ENCODE assay signal across 23 cellular contexts in the genomic region with DNA sequence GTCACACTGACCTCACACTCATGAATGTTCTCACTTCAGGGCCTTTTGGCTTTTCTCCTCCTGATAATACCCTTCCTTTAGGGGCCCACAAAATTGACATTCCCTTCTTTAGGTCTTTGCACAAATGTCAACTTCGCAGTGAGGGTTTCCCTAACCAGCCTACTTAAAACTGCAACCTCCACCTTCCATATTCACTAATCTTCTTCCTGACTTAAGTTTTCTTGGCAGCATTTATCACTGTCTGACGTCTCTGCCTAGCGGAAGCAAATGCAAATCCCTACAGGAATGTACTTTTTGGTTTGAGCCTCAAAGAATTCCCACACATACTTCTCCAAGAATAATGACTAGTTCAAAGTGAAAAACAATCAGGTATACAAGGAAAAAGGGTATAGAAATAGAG.
"Had no signal": no experiment of that assay in that cellular context is flagged by ENCODE, and none has a peak within 500 bp of the region (broad histone marks: within the 10 kb centered on the region; RNA-seq: fewer than 3 reads in every experiment).

No MANE protein-coding gene starts in this region.

- H3K27me3 Mint-ChIP-seq: activated CD8-positive, alpha-beta T cell treated with anti-CD3 and anti-CD28 coated beads for 36 hours; activated naive CD8-positive, alpha-beta T cell treated with anti-CD3 and anti-CD28 coated beads for 36 hours; activated T-helper 17 cell treated with anti-CD3 and anti-CD28 coated beads, Interleukin-2, amount 50 U/mL, for 72 hours; dendritic cell treated with granulocyte-macrophage colony-stimulating factor and Interleukin-4, amounts not matched to agents 40 ng/mL and 50 ng/mL, for 4 days; T-cell had no signal

- DNase-seq: activated CD4-positive, alpha-beta T cell treated with anti-CD3 and anti-CD28 coated beads for 48 hours; activated CD4-positive, CD25-positive, alpha-beta regulatory T cell; activated CD8-positive, alpha-beta T cell treated with anti-CD3 and anti-CD28 coated beads for 36 hours; activated naive CD4-positive, alpha-beta T cell; activated naive CD8-positive, alpha-beta T cell treated with anti-CD3 and anti-CD28 coated beads for 36 hours; activated T-cell treated with anti-CD3 and anti-CD28 coated beads, Interleukin-2, amount 50 U/mL, for 1 hour; brain microvascular endothelial cell; effector CD8-positive, alpha-beta T cell; foreskin fibroblast; hippocampal formation; lower lobe of right lung; nephron progenitor cell; stimulated activated CD4-positive, alpha-beta T cell treated with anti-CD3 and anti-CD28 coated beads, Interleukin-12 subunit alpha, Interleukin-12 subunit beta, amount 100 ng/mL, for 4 hours; stimulated activated CD4-positive, alpha-beta T cell treated with anti-CD3 and anti-CD28 coated beads, Interleukin-1b, Interleukin-23, amount 100 ng/mL, for 48 hours; stimulated activated CD8-positive, alpha-beta memory T cell treated with anti-CD3 and anti-CD28 coated beads, Interleukin-4, amount 100 ng/mL, for 48 hours; stimulated activated naive CD4-positive, alpha-beta T cell treated with Interleukin-2 at 50 U/mL for 16 hours; T-cell; tibial artery had no signal

- H3K36me3 ChIP-seq: brain microvascular endothelial cell had no signal

- H3K9me3 ChIP-seq: lower lobe of right lung had no signal

- H3K4me3 ChIP-seq: esophagus muscularis mucosa, lower lobe of right lung, right atrium auricular region, tibial artery had no signal

- H3K27ac Mint-ChIP-seq: activated CD8-positive, alpha-beta T cell treated with anti-CD3 and anti-CD28 coated beads for 36 hours; activated naive CD8-positive, alpha-beta T cell treated with anti-CD3 and anti-CD28 coated beads for 36 hours; activated T-helper 17 cell treated with anti-CD3 and anti-CD28 coated beads, Interleukin-2, amount 50 U/mL, for 72 hours; dendritic cell treated with granulocyte-macrophage colony-stimulating factor and Interleukin-4, amounts not matched to agents 40 ng/mL and 50 ng/mL, for 4 days; mesothelial cell of epicardium; nephron progenitor cell; T-cell had no signal

- H3K27me3 ChIP-seq: brain microvascular endothelial cell, esophagus muscularis mucosa, right atrium auricular region, tibial artery had no signal

- H3K9me3 Mint-ChIP-seq: activated CD8-positive, alpha-beta T cell treated with anti-CD3 and anti-CD28 coated beads for 36 hours; activated naive CD8-positive, alpha-beta T cell treated with anti-CD3 and anti-CD28 coated beads for 36 hours; activated T-helper 17 cell treated with anti-CD3 and anti-CD28 coated beads, Interleukin-2, amount 50 U/mL, for 72 hours; dendritic cell treated with granulocyte-macrophage colony-stimulating factor and Interleukin-4, amounts not matched to agents 40 ng/mL and 50 ng/mL, for 4 days; mesothelial cell of epicardium; nephron progenitor cell; T-cell had no signal

- ATAC-seq: activated CD8-positive, alpha-beta T cell treated with anti-CD3 and anti-CD28 coated beads for 36 hours; activated T-helper 17 cell treated with anti-CD3 and anti-CD28 coated beads, Interleukin-2, amount 50 U/mL, for 72 hours; lower lobe of right lung; T-cell had no signal

- H3K4me1 ChIP-seq: esophagus muscularis mucosa, lower lobe of right lung, right atrium auricular region, tibial artery had no signal

- H3K27ac ChIP-seq: brain microvascular endothelial cell, esophagus muscularis mucosa, lower lobe of right lung, right atrium auricular region, tibial artery had no signal

- H3K4me1 Mint-ChIP-seq: activated naive CD8-positive, alpha-beta T cell treated with anti-CD3 and anti-CD28 coated beads for 36 hours; activated T-helper 17 cell treated with anti-CD3 and anti-CD28 coated beads, Interleukin-2, amount 50 U/mL, for 72 hours; mesothelial cell of epicardium; nephron progenitor cell; T-cell had no signal

- H3K4me3 Mint-ChIP-seq: activated CD8-positive, alpha-beta T cell treated with anti-CD3 and anti-CD28 coated beads for 36 hours; activated naive CD8-positive, alpha-beta T cell treated with anti-CD3 and anti-CD28 coated beads for 36 hours; activated T-helper 17 cell treated with anti-CD3 and anti-CD28 coated beads, Interleukin-2, amount 50 U/mL, for 72 hours; dendritic cell treated with granulocyte-macrophage colony-stimulating factor and Interleukin-4, amounts not matched to agents 40 ng/mL and 50 ng/mL, for 4 days; mesothelial cell of epicardium; nephron progenitor cell; T-cell had no signal
